In the genomic region with DNA sequence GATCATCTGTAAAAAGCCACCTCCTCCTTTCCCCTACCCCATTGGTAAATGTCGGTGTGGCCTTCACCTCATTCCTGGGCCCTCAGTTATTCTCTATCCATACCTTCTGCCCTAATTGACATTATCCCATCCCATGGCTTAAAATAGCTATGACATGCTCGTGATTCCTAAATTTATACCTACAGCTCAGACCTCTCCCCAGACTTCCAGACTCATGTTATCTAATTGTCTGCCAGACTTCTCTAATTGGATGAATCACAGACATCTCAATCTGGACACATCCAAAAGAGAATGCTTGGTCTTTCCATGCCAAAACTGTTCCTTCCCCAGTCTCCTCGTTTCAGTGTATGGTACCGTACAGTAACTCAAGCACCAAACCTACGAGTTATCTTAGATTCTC, we compare ENCODE assay signal across 24 cellular contexts.
"Had no signal": no experiment of that assay in that cellular context is flagged by ENCODE, and none has a peak within 500 bp of the region (broad histone marks: within the 10 kb centered on the region; RNA-seq: fewer than 3 reads in every experiment).

No MANE protein-coding gene starts in this region.

- H3K27ac ChIP-seq: neural progenitor cell, ovary, parathyroid adenoma, psoas muscle, right lobe of liver, sigmoid colon, stomach, thoracic aorta, thyroid gland, transverse colon, upper lobe of right lung, uterus had no signal

- DNase-seq: naive thymus-derived CD4-positive, alpha-beta T cell; natural killer cell; occipital lobe; ovary; posterior cingulate gyrus; psoas muscle; right cardiac atrium; right lobe of liver; sigmoid colon; small intestine; stimulated activated CD4-positive, alpha-beta T cell treated with anti-CD3 and anti-CD28 coated beads, Interleukin-15, amount 100 ng/mL, for 24 hours; stimulated activated CD4-positive, alpha-beta T cell treated with anti-CD3 and anti-CD28 coated beads, Interleukin-2, amount 100 ng/mL, for 24 hours; stimulated activated CD4-positive, alpha-beta T cell treated with anti-CD3 and anti-CD28 coated beads, Interleukin-2, amount 100 ng/mL, for 48 hours; stimulated activated CD4-positive, alpha-beta T cell treated with anti-CD3 and anti-CD28 coated beads, Interleukin-4, amount 100 ng/mL, for 24 hours; stimulated activated naive B cell treated with anti-CD40 and anti-IgM and Interleukin-4, amounts not matched to agents 10 μg/mL and 1 μg/mL and 100 μg/mL, for 72 hours; stimulated activated naive CD4-positive, alpha-beta T cell treated with Interleukin-2 at 50 U/mL for 16 hours; stomach; thyroid gland; transverse colon; upper lobe of right lung; uterus had no signal

- H3K27me3 ChIP-seq: neural progenitor cell, ovary, right lobe of liver, sigmoid colon, stomach, thyroid gland, upper lobe of right lung, uterus had no signal

- H3K36me3 ChIP-seq: neural progenitor cell, ovary, right lobe of liver, sigmoid colon, stomach, thoracic aorta, thyroid gland, transverse colon, upper lobe of right lung, uterus had no signal

- H3K9me3 ChIP-seq: ovary, psoas muscle, right lobe of liver, sigmoid colon, thoracic aorta, thyroid gland, transverse colon, upper lobe of right lung, uterus had no signal

- H3K4me3 ChIP-seq: neural progenitor cell, ovary, psoas muscle, right lobe of liver, sigmoid colon, stomach, thoracic aorta, thyroid gland, transverse colon, upper lobe of right lung, uterus had no signal

- H3K4me1 ChIP-seq: parathyroid adenoma, psoas muscle, sigmoid colon, stomach, thyroid gland, transverse colon, upper lobe of right lung, uterus had no signal

- ATAC-seq: naive thymus-derived CD4-positive, alpha-beta T cell; natural killer cell; psoas muscle; right cardiac atrium; right lobe of liver; stimulated activated naive B cell treated with anti-CD40 and anti-IgM and Interleukin-4, amounts not matched to agents 10 μg/mL and 1 μg/mL and 100 μg/mL, for 72 hours; upper lobe of right lung had no signal
